Comparison of ENCODE assay signal across 2 cellular contexts in genomic region chr11:77075425-77075905, GRCh38.
TF ChIP-seq lines count a peak whose summit lies in the region.

No MANE protein-coding gene starts in this region.

TF ChIP-seq in SK-N-SH, 30 proteins besides CTCF, POLR2A, EP300 and RAD21 (continued from another document):
- TF ChIP-seq MAX (IDR thresholded peaks at IDR 0.05; ENCODE audit: low read depth) (no peak), USF1 (IDR thresholded peaks at IDR 0.05; ENCODE audit: borderline replicate concordance, low read depth) (no peak), JUND (IDR thresholded peaks at IDR 0.05) (no peak), MEF2A (IDR thresholded peaks at IDR 0.05; ENCODE audit: borderline replicate concordance, low read depth) (no peak), EZH2phosphoT487 (IDR thresholded peaks at IDR 0.05; ENCODE audit: borderline replicate concordance, low read depth) (no peak), YY1 (IDR thresholded peaks at IDR 0.05; ENCODE audit: low read depth) (no peak), SMC3 (IDR thresholded peaks at IDR 0.05; ENCODE audit: low read depth, low read length) (no peak), NFIC (IDR thresholded peaks at IDR 0.05; ENCODE audit: borderline replicate concordance) (no peak), RFX5 (IDR thresholded peaks at IDR 0.05; ENCODE audit: low read length) (no peak), REST (IDR thresholded peaks at IDR 0.05; ENCODE audit: low read depth, low read length) (no peak), SIN3A (IDR thresholded peaks at IDR 0.05; ENCODE audit: borderline replicate concordance, low read depth, low read length) (no peak), RCOR1 (IDR thresholded peaks at IDR 0.05; ENCODE audit: low read length) (no peak), GATA2 (CRISPR knock-in tag; IDR thresholded peaks at IDR 0.05) (no peak), POLR2AphosphoS5 (IDR thresholded peaks at IDR 0.05; ENCODE audit: low read depth, low read length) (no peak), GABPA (IDR thresholded peaks at IDR 0.05; ENCODE audit: low read depth) (no peak), PBX3 (IDR thresholded peaks at IDR 0.05) (no peak)

TF ChIP-seq in SK-N-SH treated with all-trans-retinoic acid at 6 μM for 48 hours, 23 proteins besides CTCF, POLR2A, EP300 and RAD21 (continued from another document):
- TF ChIP-seq CSRNP3 (CRISPR knock-in tag; IDR thresholded peaks at IDR 0.05) (no peak), RARB (CRISPR knock-in tag; IDR thresholded peaks at IDR 0.05) (no peak), CSDC2 (CRISPR knock-in tag; IDR thresholded peaks at IDR 0.05) (no peak), ZNF70 (CRISPR knock-in tag; IDR thresholded peaks at IDR 0.05) (no peak), BACH2 (CRISPR knock-in tag; IDR thresholded peaks at IDR 0.05; ENCODE audit: borderline replicate concordance) (no peak), GLIS3 (CRISPR knock-in tag; IDR thresholded peaks at IDR 0.05) (no peak), ISL1 (CRISPR knock-in tag; IDR thresholded peaks at IDR 0.05) (no peak)
